ENCODE assay signal across 1 cellular context in the genomic region with DNA sequence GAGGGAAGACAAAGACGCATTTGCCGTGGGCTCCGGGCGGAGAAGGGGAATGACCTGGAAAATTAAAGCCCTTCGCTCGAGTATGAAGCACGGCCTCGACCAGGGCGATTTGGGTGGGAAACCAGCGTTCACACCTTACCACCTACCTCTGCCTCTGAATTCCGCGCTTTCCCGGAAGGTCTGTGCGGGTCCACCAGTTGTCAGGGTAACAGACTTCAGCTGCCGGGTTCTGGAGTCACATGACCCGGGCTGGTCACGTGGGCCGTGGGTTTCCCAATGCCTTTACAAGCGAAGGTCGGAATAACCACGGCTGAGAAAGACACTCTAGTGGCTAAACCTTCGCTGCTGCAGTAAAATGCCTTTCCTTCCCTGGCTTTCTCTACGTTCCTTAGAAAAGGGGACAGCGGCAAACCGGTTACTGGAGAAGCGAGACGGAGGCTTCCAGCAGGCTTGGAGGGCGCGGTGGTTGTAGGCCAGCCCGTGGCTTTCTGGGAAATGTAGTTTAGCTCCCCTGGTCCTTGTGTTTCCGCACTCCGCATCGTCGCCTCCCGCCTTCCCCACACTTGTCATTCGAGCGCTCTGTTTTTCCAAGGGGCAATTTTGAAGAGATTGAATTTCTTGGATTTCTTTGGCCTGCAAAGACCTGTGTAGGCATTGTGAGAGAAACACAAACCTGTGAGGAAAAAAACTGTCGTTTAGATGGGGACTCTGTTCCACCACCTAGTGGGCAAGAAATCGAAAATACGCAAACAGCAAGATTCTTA.
A peak's percentile ranks its signal among the peaks of the same experiment; 100 is the strongest.
TF ChIP-seq lines count a peak whose summit lies in the region.

A gene with protein sequence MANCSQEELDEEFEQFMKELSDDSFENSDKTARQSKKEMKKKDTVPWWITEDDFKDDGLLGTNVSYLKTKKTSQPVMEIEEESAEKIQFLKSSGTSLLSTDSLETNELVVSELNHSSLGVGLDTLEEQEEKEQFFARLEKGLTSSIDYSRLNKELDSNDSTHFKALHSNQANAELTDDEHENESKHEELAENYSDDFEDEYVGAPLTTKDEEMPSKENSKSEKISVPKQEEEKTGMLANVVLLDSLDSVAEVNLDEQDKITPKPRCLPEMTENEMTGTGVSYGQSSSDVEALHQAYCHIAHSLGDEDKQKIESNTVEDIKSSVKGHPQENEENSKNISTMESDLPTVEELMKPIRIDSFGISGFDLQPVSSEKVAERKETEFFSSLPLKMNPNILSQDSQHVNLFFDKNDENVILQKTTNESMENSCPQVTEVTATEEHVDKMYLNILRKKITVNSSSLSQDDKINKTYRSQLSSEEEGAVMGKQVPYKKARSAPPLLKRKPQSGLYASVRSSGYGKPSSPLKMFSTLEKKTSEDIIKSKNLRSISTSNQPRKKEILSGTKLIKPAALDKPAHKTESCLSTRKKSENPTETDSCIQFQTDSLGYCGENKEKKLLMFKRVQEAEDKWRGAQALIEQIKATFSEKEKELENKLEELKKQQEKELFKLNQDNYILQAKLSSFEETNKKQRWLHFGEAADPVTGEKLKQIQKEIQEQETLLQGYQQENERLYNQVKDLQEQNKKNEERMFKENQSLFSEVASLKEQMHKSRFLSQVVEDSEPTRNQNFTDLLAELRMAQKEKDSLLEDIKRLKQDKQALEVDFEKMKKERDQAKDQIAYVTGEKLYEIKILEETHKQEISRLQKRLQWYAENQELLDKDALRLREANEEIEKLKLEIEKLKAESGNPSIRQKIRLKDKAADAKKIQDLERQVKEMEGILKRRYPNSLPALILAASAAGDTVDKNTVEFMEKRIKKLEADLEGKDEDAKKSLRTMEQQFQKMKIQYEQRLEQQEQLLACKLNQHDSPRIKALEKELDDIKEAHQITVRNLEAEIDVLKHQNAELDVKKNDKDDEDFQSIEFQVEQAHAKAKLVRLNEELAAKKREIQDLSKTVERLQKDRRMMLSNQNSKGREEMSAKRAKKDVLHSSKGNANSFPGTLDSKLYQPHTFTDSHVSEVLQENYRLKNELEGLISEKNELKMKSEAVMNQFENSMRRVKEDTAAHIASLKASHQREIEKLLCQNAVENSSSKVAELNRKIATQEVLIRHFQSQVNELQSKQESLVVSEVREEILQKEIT (N-terminal part only) (minus strand): TSS at position 210 of the 764 bp plus-strand sequence. CDS start 1,250 bp downstream, outside the sequence.

TF ChIP-seq in HepG2, 621 proteins besides CTCF, POLR2A, EP300 and RAD21 (continued from another document and continues in another):
- no peak for TF ChIP-seq ZNF512B (CRISPR knock-in tag; IDR thresholded peaks at IDR 0.05; ENCODE audit: borderline replicate concordance)
- TF ChIP-seq TEAD3 (CRISPR knock-in tag; optimal IDR thresholded peaks at IDR 0.05; ENCODE audit: borderline replicate concordance), result no peak
- no peak for TF ChIP-seq KDM4B (CRISPR knock-in tag; IDR thresholded peaks at IDR 0.05)
- no peak for TF ChIP-seq MLX (CRISPR knock-in tag; IDR thresholded peaks at IDR 0.05)
- TF ChIP-seq, protein P1, sequence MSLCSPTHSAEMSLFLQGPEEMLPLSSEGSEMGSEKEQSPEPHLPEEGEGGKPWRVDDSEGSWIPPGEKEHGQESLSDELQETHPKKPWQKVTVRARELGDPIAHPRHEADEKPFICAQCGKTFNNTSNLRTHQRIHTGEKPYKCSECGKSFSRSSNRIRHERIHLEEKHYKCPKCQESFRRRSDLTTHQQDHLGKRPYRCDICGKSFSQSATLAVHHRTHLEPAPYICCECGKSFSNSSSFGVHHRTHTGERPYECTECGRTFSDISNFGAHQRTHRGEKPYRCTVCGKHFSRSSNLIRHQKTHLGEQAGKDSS (CRISPR knock-in tag; IDR thresholded peaks at IDR 0.05; ENCODE audit: borderline replicate concordance, low read depth), result no peak; the same call in 1 of the 2 replicates
- TF ChIP-seq FOXJ3 (CRISPR knock-in tag; IDR thresholded peaks at IDR 0.05; ENCODE audit: borderline replicate concordance), result no peak; the same call in 1 of the 2 replicates
- no peak for TF ChIP-seq ZNF251 (CRISPR knock-in tag; IDR thresholded peaks at IDR 0.05)
- TF ChIP-seq SPEN (CRISPR knock-in tag; IDR thresholded peaks at IDR 0.05; ENCODE audit: low read depth), result peak; percentile 65; the same call in 1 of the 2 replicates
- TF ChIP-seq ZNF12 (CRISPR knock-in tag; IDR thresholded peaks at IDR 0.05), result no peak
- TF ChIP-seq CCAR2 (optimal IDR thresholded peaks at IDR 0.05; ENCODE audit: low read depth, low read length), result no peak
- TF ChIP-seq SAFB2 (CRISPR knock-in tag; IDR thresholded peaks at IDR 0.05; ENCODE audit: borderline replicate concordance, low read depth), result no peak
- TF ChIP-seq SKIL (CRISPR knock-in tag; IDR thresholded peaks at IDR 0.05; ENCODE audit: borderline replicate concordance), result no peak
- TF ChIP-seq, protein P2, sequence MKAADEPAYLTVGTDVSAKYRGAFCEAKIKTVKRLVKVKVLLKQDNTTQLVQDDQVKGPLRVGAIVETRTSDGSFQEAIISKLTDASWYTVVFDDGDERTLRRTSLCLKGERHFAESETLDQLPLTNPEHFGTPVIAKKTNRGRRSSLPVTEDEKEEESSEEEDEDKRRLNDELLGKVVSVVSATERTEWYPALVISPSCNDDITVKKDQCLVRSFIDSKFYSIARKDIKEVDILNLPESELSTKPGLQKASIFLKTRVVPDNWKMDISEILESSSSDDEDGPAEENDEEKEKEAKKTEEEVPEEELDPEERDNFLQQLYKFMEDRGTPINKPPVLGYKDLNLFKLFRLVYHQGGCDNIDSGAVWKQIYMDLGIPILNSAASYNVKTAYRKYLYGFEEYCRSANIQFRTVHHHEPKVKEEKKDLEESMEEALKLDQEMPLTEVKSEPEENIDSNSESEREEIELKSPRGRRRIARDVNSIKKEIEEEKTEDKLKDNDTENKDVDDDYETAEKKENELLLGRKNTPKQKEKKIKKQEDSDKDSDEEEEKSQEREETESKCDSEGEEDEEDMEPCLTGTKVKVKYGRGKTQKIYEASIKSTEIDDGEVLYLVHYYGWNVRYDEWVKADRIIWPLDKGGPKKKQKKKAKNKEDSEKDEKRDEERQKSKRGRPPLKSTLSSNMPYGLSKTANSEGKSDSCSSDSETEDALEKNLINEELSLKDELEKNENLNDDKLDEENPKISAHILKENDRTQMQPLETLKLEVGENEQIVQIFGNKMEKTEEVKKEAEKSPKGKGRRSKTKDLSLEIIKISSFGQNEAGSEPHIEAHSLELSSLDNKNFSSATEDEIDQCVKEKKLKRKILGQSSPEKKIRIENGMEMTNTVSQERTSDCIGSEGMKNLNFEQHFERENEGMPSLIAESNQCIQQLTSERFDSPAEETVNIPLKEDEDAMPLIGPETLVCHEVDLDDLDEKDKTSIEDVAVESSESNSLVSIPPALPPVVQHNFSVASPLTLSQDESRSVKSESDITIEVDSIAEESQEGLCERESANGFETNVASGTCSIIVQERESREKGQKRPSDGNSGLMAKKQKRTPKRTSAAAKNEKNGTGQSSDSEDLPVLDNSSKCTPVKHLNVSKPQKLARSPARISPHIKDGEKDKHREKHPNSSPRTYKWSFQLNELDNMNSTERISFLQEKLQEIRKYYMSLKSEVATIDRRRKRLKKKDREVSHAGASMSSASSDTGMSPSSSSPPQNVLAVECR (CRISPR knock-in tag; IDR thresholded peaks at IDR 0.05; ENCODE audit: borderline replicate concordance), result peak; percentile 98
- TF ChIP-seq FOXK1 (CRISPR knock-in tag; IDR thresholded peaks at IDR 0.05; ENCODE audit: borderline replicate concordance, low read depth), result peak; percentile 18; the same call in 1 of the 2 replicates
- TF ChIP-seq, protein P3, sequence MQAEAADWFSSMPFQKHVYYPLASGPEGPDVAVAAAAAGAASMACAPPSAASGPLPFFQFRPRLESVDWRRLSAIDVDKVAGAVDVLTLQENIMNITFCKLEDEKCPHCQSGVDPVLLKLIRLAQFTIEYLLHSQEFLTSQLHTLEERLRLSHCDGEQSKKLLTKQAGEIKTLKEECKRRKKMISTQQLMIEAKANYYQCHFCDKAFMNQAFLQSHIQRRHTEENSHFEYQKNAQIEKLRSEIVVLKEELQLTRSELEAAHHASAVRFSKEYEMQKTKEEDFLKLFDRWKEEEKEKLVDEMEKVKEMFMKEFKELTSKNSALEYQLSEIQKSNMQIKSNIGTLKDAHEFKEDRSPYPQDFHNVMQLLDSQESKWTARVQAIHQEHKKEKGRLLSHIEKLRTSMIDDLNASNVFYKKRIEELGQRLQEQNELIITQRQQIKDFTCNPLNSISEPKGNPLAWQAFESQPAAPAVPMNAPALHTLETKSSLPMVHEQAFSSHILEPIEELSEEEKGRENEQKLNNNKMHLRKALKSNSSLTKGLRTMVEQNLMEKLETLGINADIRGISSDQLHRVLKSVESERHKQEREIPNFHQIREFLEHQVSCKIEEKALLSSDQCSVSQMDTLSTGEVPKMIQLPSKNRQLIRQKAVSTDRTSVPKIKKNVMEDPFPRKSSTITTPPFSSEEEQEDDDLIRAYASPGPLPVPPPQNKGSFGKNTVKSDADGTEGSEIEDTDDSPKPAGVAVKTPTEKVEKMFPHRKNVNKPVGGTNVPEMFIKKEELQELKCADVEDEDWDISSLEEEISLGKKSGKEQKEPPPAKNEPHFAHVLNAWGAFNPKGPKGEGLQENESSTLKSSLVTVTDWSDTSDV (CRISPR knock-in tag; IDR thresholded peaks at IDR 0.05), result no peak
- no peak for TF ChIP-seq U2AF2 (IDR thresholded peaks at IDR 0.05; ENCODE audit: low read depth, low read length)
- TF ChIP-seq IKZF4 (CRISPR knock-in tag; IDR thresholded peaks at IDR 0.05; ENCODE audit: borderline replicate concordance, low read depth, not compliant biosample characterization), result no peak
- TF ChIP-seq RFXANK (CRISPR knock-in tag; IDR thresholded peaks at IDR 0.05), result no peak; the same call in 1 of the 2 replicates
- TF ChIP-seq PHF21A (CRISPR knock-in tag; IDR thresholded peaks at IDR 0.05), result no peak; the same call in 1 of the 2 replicates
- no peak for TF ChIP-seq ZC3H4 (CRISPR knock-in tag; IDR thresholded peaks at IDR 0.05; ENCODE audit: borderline replicate concordance)
- TF ChIP-seq MIXL1 (CRISPR knock-in tag; IDR thresholded peaks at IDR 0.05), result no peak
- TF ChIP-seq ARID2 (CRISPR knock-in tag; IDR thresholded peaks at IDR 0.05; ENCODE audit: borderline replicate concordance), result no peak
- peak; percentile 73 for TF ChIP-seq NFIC (IDR thresholded peaks at IDR 0.05; ENCODE audit: low read length)
- TF ChIP-seq ADNP (CRISPR knock-in tag; IDR thresholded peaks at IDR 0.05), result no peak
- no peak for TF ChIP-seq ZBTB3 (CRISPR knock-in tag; IDR thresholded peaks at IDR 0.05; ENCODE audit: borderline replicate concordance, low read depth)
- TF ChIP-seq NCOA5 (CRISPR knock-in tag; IDR thresholded peaks at IDR 0.05), result no peak
- TF ChIP-seq ZNF629 (CRISPR knock-in tag; conservative IDR thresholded peaks at IDR 0.05), result no peak
- no peak for TF ChIP-seq ZNF644 (CRISPR knock-in tag; IDR thresholded peaks at IDR 0.05; ENCODE audit: low read depth)
- peak; percentile 99 for TF ChIP-seq HDAC1 (CRISPR knock-in tag; IDR thresholded peaks at IDR 0.05)
- no peak for TF ChIP-seq ZBTB14 (CRISPR knock-in tag; IDR thresholded peaks at IDR 0.05)
- TF ChIP-seq GATAD1 (CRISPR knock-in tag; IDR thresholded peaks at IDR 0.05), result peak; percentile 96
- no peak for TF ChIP-seq HOXA7 (CRISPR knock-in tag; IDR thresholded peaks at IDR 0.05)
